ENCODE assay signal across 17 cellular contexts in genomic region chr15:77803487-77803886, GRCh38.
DNase-seq lines count a peak whose midpoint lies in the region; ATAC-seq, FAIRE-seq and TF ChIP-seq lines count a peak whose summit lies in the region.
"Had no signal": no experiment of that assay in that cellular context is flagged by ENCODE, and none has a peak within 500 bp of the region (broad histone marks: within the 10 kb centered on the region; RNA-seq: fewer than 3 reads in every experiment).

No MANE protein-coding gene starts in this region.

- no peak overlapping the region for H3K14ac ChIP-seq in neuronal stem cell (ENCODE audit: low read length)

- no peak for TF ChIP-seq EP300 in K562 (IDR thresholded peaks at IDR 0.05; ENCODE audit: low read length)

- H3K9ac ChIP-seq in K562 (ENCODE audit: insufficient read depth in 1 of 2, low read depth in 2 of 2, low read length in 2 of 2) (no peak overlapping the region; a peak in 1 of 4 replicates), neuronal stem cell (ENCODE audit: low read depth, low read length, poor library complexity) (no peak overlapping the region)

- FAIRE-seq in K562 (lab: Jason Lieb, UNC): no peak
- FAIRE-seq: A549, G401.6, GM12892 had no signal

- H3K79me1 ChIP-seq in neuronal stem cell (ENCODE audit: low read depth, low read length): no peaks in the 10 kb centered on the region

- H3K4me1 ChIP-seq in K562 (replicated peaks in 1 of 2; ENCODE audit: control insufficient read depth in 2 of 2, insufficient read depth in 2 of 2, low read length in 2 of 2) (peaks cover 3 to 26% of the 10 kb centered on the region in 2 experiments; a peak in 2 of 5 replicates), neuronal stem cell (ENCODE audit: control insufficient read depth in 2 of 2, insufficient read depth in 1 of 2, low read depth in 1 of 2, low read length in 2 of 2) (peaks cover 0 to 14% of the 10 kb centered on the region in 2 donors)
- H3K4me1 ChIP-seq: A549 had no signal

- H2BK5ac ChIP-seq in neuronal stem cell (ENCODE audit: low read length): no peak overlapping the region

- no peak overlapping the region for H4K8ac ChIP-seq in neuronal stem cell (ENCODE audit: low read depth, low read length)

- H3K27ac ChIP-seq in K562 (ENCODE audit: extremely low read depth, low read depth, low read length) (no peak overlapping the region), neuronal stem cell (replicated peaks; ENCODE audit: low read length) (no peak overlapping the region)
- H3K27ac ChIP-seq: 22Rv1, A549, C4-2B had no signal

- H3K79me2 ChIP-seq in K562 (ENCODE audit: control insufficient read depth, insufficient read depth, low read length): no peaks in the 10 kb centered on the region

- H2BK12ac ChIP-seq in neuronal stem cell (ENCODE audit: low read length): no peak overlapping the region

- no peak overlapping the region for H3K23ac ChIP-seq in neuronal stem cell (ENCODE audit: low read depth, low read length, poor library complexity)

- H3K27me3 ChIP-seq in K562 (ENCODE audit: control insufficient read depth in 2 of 2, insufficient read depth in 2 of 2, low read length in 2 of 2) (peaks cover 0 to 4% of the 10 kb centered on the region in 2 experiments; a peak in 1 of 5 replicates), neuronal stem cell (ENCODE audit: control insufficient read depth in 3 of 3, insufficient read depth in 3 of 3, low read depth in 1 of 3, low read length in 3 of 3) (peaks cover 0 to 38% (median 0%) of the 10 kb centered on the region in 3 experiments)

- BruUV-seq in K562 (replicated peaks; lab: Mats Ljungman, UMichigan): no TSS peak

- H3K9me3 ChIP-seq in K562 (replicated peaks; ENCODE audit: control insufficient read depth, insufficient read depth, low read depth, low read length) (no peaks in the 10 kb centered on the region), neuronal stem cell (replicated peaks in 1 of 2; ENCODE audit: control insufficient read depth in 2 of 2, insufficient read depth in 1 of 2, low read depth in 1 of 2, low read length in 2 of 2) (no peaks in the 10 kb centered on the region)
- H3K9me3 ChIP-seq: A549 had no signal

- H2BK15ac ChIP-seq in neuronal stem cell (ENCODE audit: low read length): no peak overlapping the region

- H4K20me1 ChIP-seq in K562 (replicated peaks; ENCODE audit: control insufficient read depth, insufficient read depth, low read length): peaks cover 8% of the 10 kb centered on the region; the same call in 1 of the 2 replicates

- H2AFZ ChIP-seq in K562 (ENCODE audit: low read depth, low read length): no peak overlapping the region; the same call in 1 of the 2 replicates
- no peak overlapping the region for H2AFZ ChIP-seq in neuronal stem cell (ENCODE audit: low read length)

- H3K4ac ChIP-seq in neuronal stem cell (ENCODE audit: low read length): no peak overlapping the region

- H3K36me3 ChIP-seq in K562 (ENCODE audit: control insufficient read depth, insufficient read depth, low read length): no peaks in the 10 kb centered on the region
- no peaks in the 10 kb centered on the region for H3K36me3 ChIP-seq in neuronal stem cell (replicated peaks in 1 of 2; ENCODE audit: control insufficient read depth in 2 of 2, insufficient read depth in 2 of 2, low read length in 2 of 2)

- H4K91ac ChIP-seq in neuronal stem cell (ENCODE audit: low read depth, low read length, poor library complexity): no peak overlapping the region

- ATAC-seq in K562: peak; percentile 77
- ATAC-seq in HG02759 (IDR thresholded peaks at IDR 0.05; ENCODE audit: unreplicated experiment): no peak
- ATAC-seq in left colon: no peak
- ATAC-seq: A549 had no signal

- H2BK120ac ChIP-seq in neuronal stem cell (ENCODE audit: low read depth, low read length): no peak overlapping the region

- H3K9me1 ChIP-seq in K562 (ENCODE audit: control insufficient read depth, insufficient read depth, low read length): no peaks in the 10 kb centered on the region

- no peak for TF ChIP-seq RAD21 in K562 (CRISPR knock-in tag; conservative IDR thresholded peaks at IDR 0.05 in 1 of 2, IDR thresholded peaks at IDR 0.05 in 1 of 2)

- POLR2A ChIA-PET in K562 (lab: Yijun Ruan, JAX): interaction anchor here (0.6 kb wide), 1 partner anchor 13 kb away, joined by 3 read pairs; no protein-coding TSS in a partner anchor

- TF ChIP-seq CTCF in K562 (IDR thresholded peaks at IDR 0.05 in 2 of 3, conservative IDR thresholded peaks at IDR 0.05 in 1 of 3; ENCODE audit: insufficient read depth in 2 of 3, low read depth in 1 of 3, low read length in 3 of 3): no peak
- TF ChIP-seq CTCF in GM13977 (IDR thresholded peaks at IDR 0.05; ENCODE audit: extremely low read depth, insufficient read depth, missing control alignments): no peak

- H3K4me3 ChIP-seq in K562: no peak overlapping the region
- no peak overlapping the region for H3K4me3 ChIP-seq in neuronal stem cell (ENCODE audit: low read length in 2 of 2)
- H3K4me3 ChIP-seq: A549 had no signal

- peak overlapping the region; percentile 23 for H3K18ac ChIP-seq in neuronal stem cell (ENCODE audit: low read length)

- WGBS in K562 (ENCODE audit: insufficient coverage, low coverage, missing lambda C conversion rate): 3% methylated on average over 3 of the region's 3 CpGs
- WGBS in neuronal stem cell (ENCODE audit: extremely low coverage in 2 of 2, insufficient read length in 2 of 2, insufficient replicate concordance in 1 of 2), 2 donors: no CpG with 5 or more reads among the region's 3 CpGs

- DNase-seq in DMS 273 (lab: John Stamatoyannopoulos, UW; ENCODE audit: unreplicated experiment) (peak; percentile 25), DMS 273 treated with DMSO at 0.1 percent for 48 hours (lab: John Stamatoyannopoulos, UW) (no peak), HUDEP-2 (lab: John Stamatoyannopoulos, UW; ENCODE audit: unreplicated experiment in 76 of 76) (peak in 62 of 76 experiments; percentile 9 to 70 (median 41)), K562 (ENCODE audit: extremely low read depth in 1 of 4, low spot score in 3 of 4) (peak in 1 of 4 experiments; percentile 38), neuronal stem cell (ENCODE audit: low spot score) (no peak), left colon (no peak), GM13977 (ENCODE audit: low spot score) (no peak)
- DNase-seq: AML-193; CD4-positive, alpha-beta T cell; GOT3; H7 had no signal

- H3K4me2 ChIP-seq in K562 (ENCODE audit: insufficient read depth, low read length) (no peak overlapping the region), neuronal stem cell (ENCODE audit: insufficient read depth, low read length, poor library complexity, severe bottlenecking) (no peak overlapping the region)
- H3K4me2 ChIP-seq: A549 had no signal

- CTCF ChIA-PET in K562 (lab: Yijun Ruan, JAX; ENCODE audit: low intra/inter-chr PET ratio): no interaction called here

- intact Hi-C loops in K562 (cut with micrococcal nuclease) (no loop called here), left colon (cut with DNase I, micrococcal nuclease) (no loop called here)

- in situ Hi-C loops in K562 (cut with MboI) (no loop called here), GM13977 (cut with MboI; ENCODE audit: low pct_unique_long_range_greater_than_20kb, low sequenced_read_pairs, unreplicated experiment) (loop anchor here (25.0 kb wide), 1 partner anchor 166 kb away; the partner anchor contains the start of gene LINGO1)

- no peak for TF ChIP-seq POLR2A in K562 (conservative IDR thresholded peaks at IDR 0.05)

- no peak overlapping the region for H2AK5ac ChIP-seq in neuronal stem cell (ENCODE audit: low read depth, low read length)

TF ChIP-seq in K562, 482 proteins besides CTCF, POLR2A, EP300 and RAD21 (continues in another document):
- TF ChIP-seq BRF1 (IDR thresholded peaks at IDR 0.05; ENCODE audit: borderline replicate concordance, extremely low read depth, insufficient read length): no peak
- TF ChIP-seq HDGF (IDR thresholded peaks at IDR 0.05): no peak
- TF ChIP-seq SLC30A9 (CRISPR knock-in tag; IDR thresholded peaks at IDR 0.05): no peak
- TF ChIP-seq ZFP36 (IDR thresholded peaks at IDR 0.05; ENCODE audit: low read depth, low read length, partially characterized antibody): no peak
- 0 out of 4 replicates have a peak, but pooled peaks of 1 of the 2 experiments have one; percentile 16 for TF ChIP-seq ZNF639 (CRISPR knock-in tag; conservative IDR thresholded peaks at IDR 0.05 in 1 of 2, IDR thresholded peaks at IDR 0.05 in 1 of 2)
- TF ChIP-seq BHLHE40 (IDR thresholded peaks at IDR 0.05; ENCODE audit: low read length): 0 out of 2 replicates have a peak, but pooled peaks have one; percentile 22
- TF ChIP-seq NKRF (IDR thresholded peaks at IDR 0.05; ENCODE audit: borderline replicate concordance): no peak

Comparison
In these comparisons a context has a peak if more than half of its experiments do, and no peak if none do; other contexts are left out.
1. DNase-seq: peak in DMS 273 (single experiment) and HUDEP-2 (62 of 76); none in DMS 273 treated with DMSO at 0.1 percent for 48 hours (single experiment), neuronal stem cell (single experiment), left colon (0 of 2) and GM13977 (single experiment).